32 cellular contexts compared by ENCODE assay signal in genomic region chr7:45366432-45366831, GRCh38.
"Had no signal": no experiment of that assay in that cellular context is flagged by ENCODE, and none has a peak within 500 bp of the region (broad histone marks: within the 10 kb centered on the region; RNA-seq: fewer than 3 reads in every experiment).

No MANE protein-coding gene starts in this region.

- H3K36me3 Mint-ChIP-seq: activated naive CD4-positive, alpha-beta T cell treated with anti-CD3 and anti-CD28 coated beads, Interleukin-2, amount 10 ng/mL, durations not matched to agents 7 days and 5 days; natural killer cell had no signal

- H3K9me3 ChIP-seq: esophagus squamous epithelium, lower lobe of right lung, neutrophil, upper lobe of left lung had no signal

- H3K9me3 Mint-ChIP-seq: activated naive CD4-positive, alpha-beta T cell treated with anti-CD3 and anti-CD28 coated beads, Interleukin-2, amount 10 ng/mL, durations not matched to agents 7 days and 5 days; natural killer cell; stimulated activated naive CD8-positive, alpha-beta T cell treated with anti-CD3 and anti-CD28 coated beads, Interleukin-15, Interleukin-2, amounts not matched to agents 100 ng/mL and 50 ng/mL, for 24 hours; T-helper 1 cell treated with Interleukin-12 subunit alpha and Interleukin-12 subunit beta and Interleukin-4 antibody, amounts not matched to agents 30 μg/mL and 1 μg/mL, for 36 hours had no signal

- H3K4me1 ChIP-seq: esophagus squamous epithelium, left lung, lower lobe of right lung, upper lobe of left lung had no signal

- H3K4me1 Mint-ChIP-seq: activated naive CD4-positive, alpha-beta T cell treated with anti-CD3 and anti-CD28 coated beads, Interleukin-2, amount 10 ng/mL, durations not matched to agents 7 days and 5 days; natural killer cell had no signal

- H3K27me3 ChIP-seq: esophagus squamous epithelium, left lung, neutrophil, upper lobe of left lung had no signal

- H3K4me3 Mint-ChIP-seq: activated naive CD4-positive, alpha-beta T cell treated with anti-CD3 and anti-CD28 coated beads, Interleukin-2, amount 10 ng/mL, durations not matched to agents 7 days and 5 days; activated T-cell treated with anti-CD3 and anti-CD28 coated beads, Interleukin-2, amount 50 U/mL, for 24 hours; natural killer cell; stimulated activated naive CD8-positive, alpha-beta T cell treated with anti-CD3 and anti-CD28 coated beads, Interleukin-15, Interleukin-2, amounts not matched to agents 100 ng/mL and 50 ng/mL, for 24 hours; T-helper 1 cell treated with Interleukin-12 subunit alpha and Interleukin-12 subunit beta and Interleukin-4 antibody, amounts not matched to agents 30 μg/mL and 1 μg/mL, for 36 hours had no signal

- H3K27ac ChIP-seq: epithelial cell of prostate, esophagus squamous epithelium, left lung, lower lobe of right lung, neutrophil, skin epidermis, upper lobe of left lung, WERI-Rb-1 had no signal

- H3K27ac Mint-ChIP-seq: activated naive CD4-positive, alpha-beta T cell treated with anti-CD3 and anti-CD28 coated beads, Interleukin-2, amount 10 ng/mL, durations not matched to agents 7 days and 5 days; activated T-cell treated with anti-CD3 and anti-CD28 coated beads, Interleukin-2, amount 50 U/mL, for 24 hours; natural killer cell; stimulated activated naive CD8-positive, alpha-beta T cell treated with anti-CD3 and anti-CD28 coated beads, Interleukin-15, Interleukin-2, amounts not matched to agents 100 ng/mL and 50 ng/mL, for 24 hours; T-helper 1 cell treated with Interleukin-12 subunit alpha and Interleukin-12 subunit beta and Interleukin-4 antibody, amounts not matched to agents 30 μg/mL and 1 μg/mL, for 36 hours had no signal

- ATAC-seq: activated CD4-positive, CD25-positive, alpha-beta regulatory T cell treated with anti-CD3 and anti-CD28 coated beads, Interleukin-2, amount 50 U/mL, for 24 hours; left lung; lower lobe of right lung; sciatic nerve had no signal

- FAIRE-seq: colon, endometrium, islet of Langerhans, TTC549 had no signal

- DNase-seq: activated CD4-positive, alpha-beta T cell treated with anti-CD3 and anti-CD28 coated beads for 48 hours; activated CD4-positive, alpha-beta T cell treated with anti-CD3 and anti-CD28 coated beads, Interleukin-2, amount 50 U/mL, for 48 hours; activated CD8-positive, alpha-beta memory T cell treated with anti-CD3 and anti-CD28 coated beads, Interleukin-2, amount 50 U/mL, for 48 hours; activated gamma-delta T cell; activated naive CD4-positive, alpha-beta T cell treated with anti-CD3 and anti-CD28 coated beads, Interleukin-2, amount 10 ng/mL, durations not matched to agents 7 days and 5 days; activated T-cell treated with anti-CD3 and anti-CD28 coated beads, Interleukin-2, amount 50 U/mL, for 24 hours; amniotic stem cell; central memory CD4-positive, alpha-beta T cell; dermis blood vessel endothelial cell; effector CD4-positive, alpha-beta T cell; esophagus squamous epithelium; foreskin melanocyte; lower lobe of right lung; mesenchymal stem cell; natural killer cell; stimulated activated CD4-positive, alpha-beta T cell treated with anti-CD3 and anti-CD28 coated beads, Interleukin-12 subunit alpha, Interleukin-12 subunit beta, amount 100 ng/mL, for 4 hours; stimulated activated CD4-positive, alpha-beta T cell treated with anti-CD3 and anti-CD28 coated beads, Interleukin-4, amount 100 ng/mL, for 1 hour; T-helper 9 cell; upper lobe of left lung; WERI-Rb-1 had no signal
